13 cellular contexts compared by ENCODE assay signal in the genomic region with DNA sequence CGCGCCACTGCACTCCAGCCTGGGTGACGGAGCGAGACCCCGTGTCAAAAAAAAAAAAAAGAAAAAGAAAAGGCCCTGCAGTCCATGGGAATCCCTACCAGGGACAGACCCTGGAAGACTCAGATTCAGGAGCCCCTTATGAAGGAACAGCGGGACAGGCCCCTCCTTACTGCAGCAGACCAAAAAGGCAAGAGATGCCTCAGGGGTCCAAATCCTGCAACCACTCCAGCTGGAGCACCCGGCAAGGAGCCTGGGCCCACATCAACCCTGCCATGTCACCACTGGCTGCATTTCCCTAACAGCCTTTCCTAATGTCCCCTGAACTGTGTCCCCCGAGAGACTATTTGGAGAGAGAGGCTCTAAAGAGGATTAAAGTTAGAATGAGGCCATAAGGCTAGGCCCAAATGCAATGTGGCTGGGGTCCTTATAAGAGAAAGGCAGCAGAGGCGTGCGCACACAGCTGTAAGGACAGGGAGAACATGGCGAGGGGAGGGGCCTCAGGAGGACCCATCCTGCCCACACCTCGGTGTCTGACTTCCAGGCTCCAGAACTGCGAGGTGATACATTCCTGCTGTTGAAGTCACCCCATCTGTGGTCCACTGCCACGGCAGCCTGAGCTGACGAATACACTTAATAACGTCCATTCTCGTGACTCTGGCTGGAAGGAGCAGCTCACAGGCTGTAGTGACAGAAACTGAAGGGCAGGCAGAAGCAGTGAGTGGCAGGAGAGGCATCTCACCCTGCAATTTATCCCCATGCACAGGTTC.
A peak's percentile ranks its signal among the peaks of the same experiment; 100 is the strongest.
DNase-seq lines count a peak whose midpoint lies in the region; ATAC-seq and TF ChIP-seq lines count a peak whose summit lies in the region.
"Had no signal": no experiment of that assay in that cellular context is flagged by ENCODE, and none has a peak within 500 bp of the region (broad histone marks: within the 10 kb centered on the region; RNA-seq: fewer than 3 reads in every experiment).

No MANE protein-coding gene starts in this region.

- DNase-seq in AG09309 (ENCODE audit: low read depth): peak; percentile 71
- DNase-seq in GM23248: peak; percentile 99
- DNase-seq in chondrocyte (ENCODE audit: low spot score): no peak
- peak; percentile 81 for DNase-seq in mesenteric fat pad (ENCODE audit: low spot score)
- no peak for DNase-seq in NCI-H146 (lab: John Stamatoyannopoulos, UW)
- DNase-seq in uterus: no peak
- no peak for DNase-seq in NCI-H2107 treated with DMSO at 0.1 percent for 48 hours (lab: John Stamatoyannopoulos, UW; ENCODE audit: unreplicated experiment)
- DNase-seq: body of pancreas, Karpas-422, nephron progenitor cell, Peyer's patch, spleen had no signal

- TF ChIP-seq CTCF in AG09309 (IDR thresholded peaks at IDR 0.05; ENCODE audit: control insufficient read depth, insufficient read depth, low read depth, low read length, missing control alignments) (no peak), chondrocyte (IDR thresholded peaks at IDR 0.05) (no peak), uterus (IDR thresholded peaks at IDR 0.05) (no peak)

- H2AFZ ChIP-seq in GM23248: no peak overlapping the region

- ATAC-seq in HG03196 (IDR thresholded peaks at IDR 0.05; ENCODE audit: unreplicated experiment): no peak
- ATAC-seq: body of pancreas had no signal

- H3K9me2 ChIP-seq in GM23248 (ENCODE audit: insufficient read depth): no peaks in the 10 kb centered on the region

- H3K27me3 ChIP-seq in GM23248 (replicated peaks; ENCODE audit: insufficient read depth): no peaks in the 10 kb centered on the region
- H3K27me3 ChIP-seq in uterus: no peaks in the 10 kb centered on the region
- H3K27me3 ChIP-seq: body of pancreas, Peyer's patch had no signal

- peaks cover 75% of the 10 kb centered on the region for H3F3A ChIP-seq in GM23248 (ENCODE audit: insufficient read depth)

- H3K4me3 ChIP-seq in AG09309 (ENCODE audit: control insufficient read depth, low read depth, low read length): no peak overlapping the region
- H3K4me3 ChIP-seq in GM23248: peak overlapping the region; percentile 20; the same call in 1 of the 2 replicates
- H3K4me3 ChIP-seq in uterus: no peak overlapping the region
- H3K4me3 ChIP-seq: body of pancreas, Peyer's patch, spleen had no signal

- peak overlapping the region; percentile 98 for H3K27ac Mint-ChIP-seq in chondrocyte (ENCODE audit: unreplicated experiment)
- H3K27ac Mint-ChIP-seq: nephron progenitor cell had no signal

- H3K4me2 ChIP-seq in GM23248 (ENCODE audit: unreplicated experiment): peak overlapping the region; percentile 68

- H3K4me1 ChIP-seq in GM23248 (ENCODE audit: insufficient read depth) (peaks cover 73% of the 10 kb centered on the region), uterus (peaks cover 0 to 12% of the 10 kb centered on the region in 2 donors)
- H3K4me1 ChIP-seq: body of pancreas had no signal

- H3K9me3 ChIP-seq in GM23248 (ENCODE audit: low read depth): no peaks in the 10 kb centered on the region
- H3K9me3 ChIP-seq in uterus: no peaks in the 10 kb centered on the region
- H3K9me3 ChIP-seq: body of pancreas, Peyer's patch, spleen had no signal

- H3K27ac ChIP-seq in GM23248: peak overlapping the region; percentile 99
- H3K27ac ChIP-seq in uterus: no peak overlapping the region
- H3K27ac ChIP-seq: body of pancreas, Peyer's patch, spleen had no signal

- TF ChIP-seq POLR2A in uterus (IDR thresholded peaks at IDR 0.05): no peak

- H3K9me3 Mint-ChIP-seq in chondrocyte (ENCODE audit: low read depth): no peaks in the 10 kb centered on the region
- H3K9me3 Mint-ChIP-seq: nephron progenitor cell had no signal

- H3K79me2 ChIP-seq in GM23248 (ENCODE audit: insufficient read depth): peaks cover 73% of the 10 kb centered on the region

- intact Hi-C loops in uterus (cut with DNase I; ENCODE audit: low total_unique reads): no loop called here

- H3K36me3 ChIP-seq in GM23248 (ENCODE audit: low read depth): no peaks in the 10 kb centered on the region
- no peaks in the 10 kb centered on the region for H3K36me3 ChIP-seq in uterus
- H3K36me3 ChIP-seq: spleen had no signal

- no peaks in the 10 kb centered on the region for H3K27me3 Mint-ChIP-seq in chondrocyte (ENCODE audit: low read depth)

- H3K4me1 Mint-ChIP-seq in chondrocyte (ENCODE audit: low read depth): peaks cover 79% of the 10 kb centered on the region

- H3K9ac ChIP-seq in GM23248: peak overlapping the region; percentile 86

- H4K20me1 ChIP-seq in GM23248 (ENCODE audit: insufficient read depth): no peaks in the 10 kb centered on the region

- in situ Hi-C loops in GM23248 (cut with MboI): no loop called here

- 45 to 49% methylated on average over 15 to 17 of the region's 17 CpGs for WGBS in GM23248 (ENCODE audit: low coverage in 1 of 2, low lambda C conversion rate in 2 of 2, missing lambda C conversion rate in 2 of 2), 2 experiments

- peaks cover 10% of the 10 kb centered on the region for H3K36me3 Mint-ChIP-seq in chondrocyte (ENCODE audit: low read depth)

- peak overlapping the region; percentile 5 for H3K4me3 Mint-ChIP-seq in chondrocyte (ENCODE audit: unreplicated experiment)
- H3K4me3 Mint-ChIP-seq: nephron progenitor cell had no signal

Comparison
In these comparisons a context has a peak if more than half of its experiments do, and no peak if none do; other contexts are left out.
1. DNase-seq: peak in AG09309 (single experiment), GM23248 (single experiment) and mesenteric fat pad (single experiment); none in chondrocyte (single experiment), NCI-H146 (single experiment), uterus (0 of 2) and NCI-H2107 treated with DMSO at 0.1 percent for 48 hours (single experiment).